Comparison of ENCODE assay signal across 9 cellular contexts in the genomic region with DNA sequence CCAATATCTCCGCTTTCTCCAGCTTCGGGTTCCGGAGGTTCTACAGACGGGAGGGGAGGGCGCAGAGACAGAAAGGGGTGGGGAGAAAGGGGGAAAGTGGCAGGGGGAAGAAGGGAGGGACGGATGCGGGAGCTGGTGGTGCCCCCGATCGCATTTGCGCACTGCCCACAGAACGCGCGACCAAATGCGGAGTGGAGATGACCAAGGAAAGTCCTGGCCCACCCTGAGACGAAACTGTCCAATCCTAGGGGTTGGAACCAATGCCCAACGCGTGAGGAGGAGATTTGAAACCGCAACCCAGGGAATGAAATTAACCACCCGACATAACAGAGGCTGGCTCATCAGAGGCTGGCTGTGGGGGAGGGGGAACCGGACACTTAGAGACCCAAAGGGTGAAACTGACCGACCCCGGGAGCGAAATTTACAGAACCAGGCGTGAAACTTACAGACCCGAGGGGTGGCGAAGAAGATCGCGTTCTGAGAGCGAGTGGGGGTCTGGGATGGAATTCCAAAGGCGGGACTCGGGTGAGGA. TPM values are rescaled to one million over a fixed set of nuclear protein-coding genes. Genes with fewer than 3 reads are reported as not detected.
A peak's percentile ranks its signal among the peaks of the same experiment; 100 is the strongest.
DNase-seq lines count a peak whose midpoint lies in the region; ATAC-seq, FAIRE-seq and TF ChIP-seq lines count a peak whose summit lies in the region.
"Had no signal": no experiment of that assay in that cellular context is flagged by ENCODE, and none has a peak within 500 bp of the region (broad histone marks: within the 10 kb centered on the region; RNA-seq: fewer than 3 reads in every experiment).

No MANE protein-coding gene starts in this region.

- peaks cover 24% of the 10 kb centered on the region for H3K9me3 Mint-ChIP-seq in GM23338
- H3K9me3 Mint-ChIP-seq in activated CD8-positive, alpha-beta T cell treated with anti-CD3 and anti-CD28 coated beads for 36 hours = no peaks in the 10 kb centered on the region

- H3F3A ChIP-seq in GM23338 (replicated peaks; ENCODE audit: low read depth) = peaks cover 23% of the 10 kb centered on the region

- CTCF ChIA-PET in activated CD8-positive, alpha-beta T cell treated with anti-CD3 and anti-CD28 coated beads for 36 hours (lab: Charles Lee) = interaction anchor here (0.6 to 3.5 kb wide), 17 partner anchors 10 to 178 kb away, joined by 3 to 30 read pairs (median 4); partner anchors contain the start of genes AURKB and CTC1

- TF ChIP-seq CTCF in GM23338 (conservative IDR thresholded peaks at IDR 0.05; ENCODE audit: low read depth in 2 of 2) (no peak), spleen (IDR thresholded peaks at IDR 0.05 in 8 of 11, conservative IDR thresholded peaks at IDR 0.05 in 3 of 11) (no peak)
- no peak for TF ChIP-seq CTCF in activated CD8-positive, alpha-beta T cell treated with anti-CD3 and anti-CD28 coated beads for 36 hours (IDR thresholded peaks at IDR 0.05)

- intact Hi-C loops in activated CD8-positive, alpha-beta T cell treated with anti-CD3 and anti-CD28 coated beads for 36 hours (cut with micrococcal nuclease) = loop anchor here (10.0 kb wide), 1 partner anchor 172 kb away; the partner anchor contains the start of gene SLC25A35
- intact Hi-C loops in right cardiac atrium (cut with DNase I) = loop anchor here (10.0 kb wide), 3 partner anchors 52 to 102 kb away; partner anchors contain the start of gene TMEM107 (in 1 of the 4)
- intact Hi-C loops in spleen (cut with DNase I; ENCODE audit: low total_unique reads) = no loop called here

- H3K9me3 ChIP-seq in right cardiac atrium (ENCODE audit: control insufficient read depth, low read length) (no peaks in the 10 kb centered on the region), spleen (no peaks in the 10 kb centered on the region)

- peaks cover 89% of the 10 kb centered on the region for H3K27me3 Mint-ChIP-seq in GM23338 (ENCODE audit: insufficient read depth, low read depth, poor library complexity)
- H3K27me3 Mint-ChIP-seq in activated CD8-positive, alpha-beta T cell treated with anti-CD3 and anti-CD28 coated beads for 36 hours = peaks cover 36% of the 10 kb centered on the region

- H3K4me3 ChIP-seq in GM23338 (peak overlapping the region; percentile 66), right cardiac atrium (ENCODE audit: low read length) (peak overlapping the region; percentile 57), spleen (peak overlapping the region; percentile 37 to 86 (median 54))

- H3K27me3 ChIP-seq in GM23338 (ENCODE audit: insufficient read depth) (peaks cover 68% of the 10 kb centered on the region), right cardiac atrium (ENCODE audit: control insufficient read depth, insufficient read depth) (no peaks in the 10 kb centered on the region), spleen (replicated peaks in 1 of 7) (peaks cover 4 to 86% (median 43%) of the 10 kb centered on the region in 7 donors)

- H3K27ac Mint-ChIP-seq in GM23338 = no peak overlapping the region
- peak overlapping the region; percentile 17 for H3K27ac Mint-ChIP-seq in activated CD8-positive, alpha-beta T cell treated with anti-CD3 and anti-CD28 coated beads for 36 hours

- H3K4me3 Mint-ChIP-seq in GM23338 = peak overlapping the region; percentile 83
- H3K4me3 Mint-ChIP-seq in activated CD8-positive, alpha-beta T cell treated with anti-CD3 and anti-CD28 coated beads for 36 hours = peak overlapping the region; percentile 97

- H3K4me2 ChIP-seq in GM23338 = peak overlapping the region; percentile 94

- H3K36me3 Mint-ChIP-seq in GM23338 (ENCODE audit: low read depth) = peaks cover 13% of the 10 kb centered on the region
- H3K36me3 Mint-ChIP-seq in activated CD8-positive, alpha-beta T cell treated with anti-CD3 and anti-CD28 coated beads for 36 hours (ENCODE audit: low read depth) = peaks cover 11% of the 10 kb centered on the region

- H3K4me1 Mint-ChIP-seq in GM23338 = peaks cover 32% of the 10 kb centered on the region
- H3K4me1 Mint-ChIP-seq in activated CD8-positive, alpha-beta T cell treated with anti-CD3 and anti-CD28 coated beads for 36 hours (ENCODE audit: low read depth) = peaks cover 61% of the 10 kb centered on the region

- 1% methylated on average over 31 of the region's 31 CpGs for WGBS in right cardiac atrium
- 1 to 2% (median 1%) methylated on average over 29 to 31 of the region's 31 CpGs for WGBS in spleen, 5 donors

- H3K36me3 ChIP-seq in GM23338 (ENCODE audit: insufficient read depth) (no peaks in the 10 kb centered on the region), spleen (no peaks in the 10 kb centered on the region)

- ATAC-seq in GM23338 (no peak), right cardiac atrium (no peak)
- no peak for ATAC-seq in activated CD8-positive, alpha-beta T cell treated with anti-CD3 and anti-CD28 coated beads for 36 hours

- peaks cover 6% of the 10 kb centered on the region; the same call in 1 of the 2 replicates for H4K20me1 ChIP-seq in GM23338 (replicated peaks; ENCODE audit: insufficient read depth)

- H2AFZ ChIP-seq in GM23338 = 0 out of 2 replicates have a peak overlapping the region, but pooled peaks have one; percentile 63

- DNase-seq in 8988T (peak; percentile 39), GM23338 (ENCODE audit: low spot score) (peak; percentile 91), right cardiac atrium (peak in 2 of 3 donors; percentile 53 to 67), spleen (no peak), SKM-1 (lab: John Stamatoyannopoulos, UW; ENCODE audit: unreplicated experiment) (no peak), HTR-8/SVneo (ENCODE audit: insufficient read length, low spot score) (no peak), Ammon's horn (ENCODE audit: low spot score) (no peak)
- peak; percentile 57 for DNase-seq in activated CD8-positive, alpha-beta T cell treated with anti-CD3 and anti-CD28 coated beads for 36 hours

- H3K27ac ChIP-seq in GM23338 (ENCODE audit: low read depth) = no peak overlapping the region
- no peak overlapping the region for H3K27ac ChIP-seq in right cardiac atrium (ENCODE audit: low read length)
- peak overlapping the region in 1 of 8 donors; percentile 48 for H3K27ac ChIP-seq in spleen

- POLR2A ChIA-PET in activated CD8-positive, alpha-beta T cell treated with anti-CD3 and anti-CD28 coated beads for 36 hours (lab: Charles Lee) = interaction anchor here (1.0 to 7.1 kb wide), 11 partner anchors 16 to 127 kb away, joined by 3 to 102 read pairs (median 9); partner anchors contain the start of genes PFAS and VAMP2

- no peaks in the 10 kb centered on the region for H3K79me2 ChIP-seq in GM23338 (replicated peaks; ENCODE audit: insufficient read depth)

- H3K4me1 ChIP-seq in GM23338 (ENCODE audit: insufficient read depth) (peaks cover 26% of the 10 kb centered on the region), right cardiac atrium (ENCODE audit: control insufficient read depth, insufficient read depth, low read length) (peaks cover 5% of the 10 kb centered on the region), spleen (peaks cover 69 to 100% (median 93%) of the 10 kb centered on the region in 6 donors)

- no peak for FAIRE-seq in HTR-8/SVneo (lab: Jason Lieb, UNC)

- no peaks in the 10 kb centered on the region for H3K9me2 ChIP-seq in GM23338 (ENCODE audit: insufficient read depth)

- no peak for TF ChIP-seq POLR2A in spleen (IDR thresholded peaks at IDR 0.05)

TF ChIP-seq in GM23338, 12 proteins besides CTCF, POLR2A, EP300 and RAD21 (continues in another document):
- TF ChIP-seq POLR2AphosphoS5 (IDR thresholded peaks at IDR 0.05; ENCODE audit: low read depth) (peak; percentile 64), EZH2 (IDR thresholded peaks at IDR 0.05; ENCODE audit: low read depth, unreplicated experiment) (peak; percentile 46), STAT1 (IDR thresholded peaks at IDR 0.05; ENCODE audit: unreplicated experiment) (no peak), EZH2phosphoT487 (IDR thresholded peaks at IDR 0.05; ENCODE audit: unreplicated experiment) (no peak)

RNA-seq across cellular contexts. Expression of gene HES7, which starts 1.4 kb away (rescaled TPM):
- total RNA-seq in GM23338 (2014; rRNA removed; shearing (Covaris generic)) = 0.14 TPM in 1 of 2 replicates, not detected in the other
- polyA plus RNA-seq in GM23338 (2016; fragmentation: Nextera tagmentation; extraction: Ambion mirVana) = 0.24 TPM in 1 of 2 replicates, not detected in the other
- total RNA-seq in activated CD8-positive, alpha-beta T cell treated with anti-CD3 and anti-CD28 coated beads for 36 hours = 1 to 10 TPM; 4.0 to 4.9 TPM
- total RNA-seq in right cardiac atrium = under 1 TPM; 0.62 to 0.76 (median 0.73) TPM
- 0.25 TPM for polyA plus RNA-seq in right cardiac atrium
- under 1 TPM in 2 of 7 donors, not detected in 5; 0.41 to 0.67 TPM for total RNA-seq in spleen
- polyA plus RNA-seq in spleen = under 1 TPM; 0.04 to 0.53 (median 0.32) TPM
- total RNA-seq: liver had no signal
- polyA plus RNA-seq: liver had no signal

RNA-seq across cellular contexts. Expression of gene ALOXE3, which starts 4.1 kb away (rescaled TPM):
- total RNA-seq in GM23338 (2014; rRNA removed; shearing (Covaris generic)) = 0.10 and 1.6 TPM in 2 replicates
- polyA plus RNA-seq in GM23338 (2016; fragmentation: Nextera tagmentation; extraction: Ambion mirVana) (0.27 TPM in 1 of 2 replicates, not detected in the other), right cardiac atrium (not detected), spleen (under 1 TPM in 1 of 3 donors, not detected in 2; 0.03 TPM)
- total RNA-seq in activated CD8-positive, alpha-beta T cell treated with anti-CD3 and anti-CD28 coated beads for 36 hours = under 1 TPM in 1 of 2 experiments, not detected in 1; 0.09 TPM
- total RNA-seq in right cardiac atrium (not detected), spleen (not detected)
- total RNA-seq: liver had no signal
- polyA plus RNA-seq: liver had no signal

RNA-seq across cellular contexts. Expression of gene PER1, which starts 29.7 kb away (rescaled TPM):
- total RNA-seq in GM23338 (2014; rRNA removed; shearing (Covaris generic)) = 36.1 and 40.5 TPM in 2 replicates
- polyA plus RNA-seq in GM23338 (2016; fragmentation: Nextera tagmentation; extraction: Ambion mirVana) = 12.2 and 12.4 TPM in 2 replicates
- 100 to 1,000 TPM; 123 to 129 TPM for total RNA-seq in activated CD8-positive, alpha-beta T cell treated with anti-CD3 and anti-CD28 coated beads for 36 hours
- total RNA-seq in right cardiac atrium = 100 to 1,000 TPM in 3 of 4 donors, 10 to 100 TPM in 1; 96.2 to 150 (median 124) TPM
- polyA plus RNA-seq in right cardiac atrium = 110 TPM
- 100 to 1,000 TPM in 2 of 7 donors, 10 to 100 TPM in 5; 68.0 to 213 (median 73.5) TPM for total RNA-seq in spleen
- polyA plus RNA-seq in spleen = 10 to 100 TPM; 12.6 to 83.0 (median 17.5) TPM

RNA-seq across cellular contexts. Expression of gene ALOX12B, which starts 34.9 kb away (rescaled TPM):
- total RNA-seq in GM23338 (2014; rRNA removed; shearing (Covaris generic)) = 1.4 TPM in 1 of 2 replicates, not detected in the other
- polyA plus RNA-seq in GM23338 (2016; fragmentation: Nextera tagmentation; extraction: Ambion mirVana) (0.16 and 0.30 TPM in 2 replicates), right cardiac atrium (not detected), spleen (under 1 TPM; 0.80 to 0.89 (median 0.83) TPM)
- total RNA-seq in activated CD8-positive, alpha-beta T cell treated with anti-CD3 and anti-CD28 coated beads for 36 hours = 1 to 10 TPM; 4.3 to 5.2 TPM
- total RNA-seq in right cardiac atrium (under 1 TPM in 1 of 4 donors, not detected in 3; 0.71 TPM), spleen (1 to 10 TPM in 2 of 7 donors, under 1 TPM in 1, not detected in 4; 0.47 to 1.3 (median 1.0) TPM)
- total RNA-seq: liver had no signal
- polyA plus RNA-seq: liver had no signal

RNA-seq across cellular contexts. Expression of gene VAMP2, which starts 40.3 kb away (rescaled TPM):
- total RNA-seq in GM23338 (2014; rRNA removed; shearing (Covaris generic)) = 6.9 and 9.8 TPM in 2 replicates
- polyA plus RNA-seq in GM23338 (2016; fragmentation: Nextera tagmentation; extraction: Ambion mirVana) (25.4 and 32.3 TPM in 2 replicates), right cardiac atrium (50.2 TPM), spleen (10 to 100 TPM; 38.7 to 57.8 (median 38.8) TPM)
- 10 to 100 TPM; 30.0 to 33.7 TPM for total RNA-seq in activated CD8-positive, alpha-beta T cell treated with anti-CD3 and anti-CD28 coated beads for 36 hours
- total RNA-seq in right cardiac atrium (10 to 100 TPM; 68.7 to 74.9 (median 71.8) TPM), spleen (10 to 100 TPM; 37.5 to 94.8 (median 65.7) TPM)

Comparison
In these comparisons a context has a peak if more than half of its experiments do, and no peak if none do; other contexts are left out.
1. DNase-seq: peak in 8988T (single experiment), GM23338 (single experiment), activated CD8-positive, alpha-beta T cell treated with anti-CD3 and anti-CD28 coated beads for 36 hours (single experiment) and right cardiac atrium (2 of 3); none in spleen (single experiment), SKM-1 (single experiment), HTR-8/SVneo (single experiment) and Ammon's horn (single experiment).
2. Peak in every context shown above with its lines, with median percentiles within 50 percentile points of each other: H3K4me3 ChIP-seq.